15 cellular contexts compared by ENCODE assay signal in genomic region chr4:148447672-148448071, GRCh38. TPM values are rescaled to one million over a fixed set of nuclear protein-coding genes. Genes with fewer than 3 reads are reported as not detected.
DNase-seq lines count a peak whose midpoint lies in the region; ATAC-seq, FAIRE-seq and TF ChIP-seq lines count a peak whose summit lies in the region.
"Had no signal": no experiment of that assay in that cellular context is flagged by ENCODE, and none has a peak within 500 bp of the region (broad histone marks: within the 10 kb centered on the region; RNA-seq: fewer than 3 reads in every experiment).

No MANE protein-coding gene starts in this region.

- H3K4me1 ChIP-seq in transverse colon = peaks cover 0 to 13% (median 6%) of the 10 kb centered on the region in 4 donors

- H3K4me1 Mint-ChIP-seq in type B pancreatic cell (ENCODE audit: unreplicated experiment) = no peaks in the 10 kb centered on the region

- peak overlapping the region in 3 of 4 donors; percentile 2 to 32 (median 18) for H3K27ac ChIP-seq in transverse colon
- H3K27ac ChIP-seq: brain microvascular endothelial cell had no signal

- H3K27me3 Mint-ChIP-seq in type B pancreatic cell = peaks cover 62% of the 10 kb centered on the region

- H3K9me3 Mint-ChIP-seq in type B pancreatic cell = no peaks in the 10 kb centered on the region
- H3K9me3 Mint-ChIP-seq: IgD-negative memory B cell, memory B cell had no signal

- H3K27ac Mint-ChIP-seq in type B pancreatic cell = no peak overlapping the region
- H3K27ac Mint-ChIP-seq: CD14-positive monocyte had no signal

- TF ChIP-seq POLR2A in transverse colon (IDR thresholded peaks at IDR 0.05) = no peak

- H3K36me3 ChIP-seq in transverse colon = no peaks in the 10 kb centered on the region
- H3K36me3 ChIP-seq: brain microvascular endothelial cell, gastrocnemius medialis, spleen had no signal

- no peaks in the 10 kb centered on the region for H3K36me3 Mint-ChIP-seq in type B pancreatic cell
- H3K36me3 Mint-ChIP-seq: IgD-negative memory B cell, memory B cell had no signal

- TF ChIP-seq EP300 in transverse colon (IDR thresholded peaks at IDR 0.05; ENCODE audit: low read depth) = no peak

- ATAC-seq in GM21717 (IDR thresholded peaks at IDR 0.05; ENCODE audit: unreplicated experiment) = no peak
- ATAC-seq: gastrocnemius medialis, GM12878 had no signal

- intact Hi-C loops in transverse colon (cut with DNase I; ENCODE audit: low total_unique reads) = no loop called here

- H3K9me3 ChIP-seq in transverse colon = no peaks in the 10 kb centered on the region
- H3K9me3 ChIP-seq: gastrocnemius medialis, spleen had no signal

- peak; percentile 5 for FAIRE-seq in islet of Langerhans (lab: Jason Lieb, UNC)
- FAIRE-seq: GM12878 had no signal

- WGBS in transverse colon (ENCODE audit: low coverage in 1 of 2), 2 donors = 40 to 51% methylated on average over 8 of the region's 8 CpGs

- no peak overlapping the region for H3K4me3 Mint-ChIP-seq in type B pancreatic cell
- H3K4me3 Mint-ChIP-seq: memory B cell had no signal

- no peak overlapping the region for H3K4me3 ChIP-seq in transverse colon
- H3K4me3 ChIP-seq: GM12878 had no signal

- peak; percentile 4 for DNase-seq in stimulated activated CD4-positive, alpha-beta T cell treated with anti-CD3 and anti-CD28 coated beads, Interleukin-15, amount 100 ng/mL, for 24 hours
- no peak for DNase-seq in stimulated activated CD4-positive, alpha-beta T cell treated with anti-CD3 and anti-CD28 coated beads, Interleukin-12 subunit alpha, Interleukin-12 subunit beta, amount 100 ng/mL, for 4 hours
- peak; percentile 4 for DNase-seq in activated T-helper 9 cell treated with anti-CD3 and anti-CD28 coated beads, Interleukin-2, amount 50 U/mL, for 16 hours (ENCODE audit: low read depth)
- DNase-seq in transverse colon (no peak), NCI-H1694 treated with DMSO at 0.1 percent for 48 hours (lab: John Stamatoyannopoulos, UW) (no peak), type B pancreatic cell (ENCODE audit: extremely low spot score, unreplicated experiment) (no peak)
- DNase-seq: brain microvascular endothelial cell, gastrocnemius medialis, spleen had no signal

- H3K27me3 ChIP-seq in transverse colon = no peaks in the 10 kb centered on the region
- H3K27me3 ChIP-seq: gastrocnemius medialis had no signal

- in situ Hi-C loops in transverse colon (cut with MboI; ENCODE audit: low pct_ligation_motif_present in 1 of 4, low pct_unique_long_range_greater_than_20kb in 1 of 4, low sequenced_read_pairs in 3 of 4) = no loop called here

- TF ChIP-seq CTCF in transverse colon (IDR thresholded peaks at IDR 0.05) (no peak), type B pancreatic cell (conservative IDR thresholded peaks at IDR 0.05) (no peak)

RNA-seq across cellular contexts. Expression of gene NR3C2, which starts 5.5 kb away (rescaled TPM):
- total RNA-seq in transverse colon = 100 to 1,000 TPM in 3 of 4 donors, 10 to 100 TPM in 1; 55.5 to 147 (median 125) TPM
- 11.5 and 13.9 TPM in 2 replicates for total RNA-seq in type B pancreatic cell (ENCODE audit: low replicate concordance)

Comparison
In these comparisons a context has a peak if more than half of its experiments do, and no peak if none do; other contexts are left out.
1. DNase-seq: peak in stimulated activated CD4-positive, alpha-beta T cell treated with anti-CD3 and anti-CD28 coated beads, Interleukin-15, amount 100 ng/mL, for 24 hours (single experiment) and activated T-helper 9 cell treated with anti-CD3 and anti-CD28 coated beads, Interleukin-2, amount 50 U/mL, for 16 hours (single experiment); none in stimulated activated CD4-positive, alpha-beta T cell treated with anti-CD3 and anti-CD28 coated beads, Interleukin-12 subunit alpha, Interleukin-12 subunit beta, amount 100 ng/mL, for 4 hours (single experiment), transverse colon (single experiment), NCI-H1694 treated with DMSO at 0.1 percent for 48 hours (single experiment) and type B pancreatic cell (single experiment).